ENCODE assay signal across 8 cellular contexts in genomic region chr13:52001120-52001731, GRCh38.
DNase-seq lines count a peak whose midpoint lies in the region; ATAC-seq and TF ChIP-seq lines count a peak whose summit lies in the region.

No MANE protein-coding gene starts in this region.

- peak; percentile 53 for TF ChIP-seq CTCF in KMS-11 (conservative IDR thresholded peaks at IDR 0.05; ENCODE audit: low read depth, low read length)

- H3K36me3 ChIP-seq in KMS-11 (ENCODE audit: insufficient read depth): no peaks in the 10 kb centered on the region

- H4K20me1 ChIP-seq in KMS-11 (ENCODE audit: insufficient read depth): no peaks in the 10 kb centered on the region

- no peak overlapping the region for H3K4me2 ChIP-seq in KMS-11

- peak; percentile 87 for ATAC-seq in GM21526 (IDR thresholded peaks at IDR 0.05; ENCODE audit: low FRiP score, unreplicated experiment)
- peak; percentile 91 for ATAC-seq in SK-N-SH treated with all-trans-retinoic acid at 6 μM for 48 hours

- peaks cover 4% of the 10 kb centered on the region for H3K4me1 ChIP-seq in KMS-11 (ENCODE audit: low read depth, poor library complexity, severe bottlenecking)

- no peak overlapping the region for H3K4me3 ChIP-seq in KMS-11 (IDR thresholded peaks at IDR 0.05; ENCODE audit: insufficient read depth, low read depth, low read length)

- DNase-seq in NCI-H2171 treated with DMSO at 0.1 percent for 48 hours (lab: John Stamatoyannopoulos, UW) (peak; percentile 36), NCI-H2171 (lab: John Stamatoyannopoulos, UW) (no peak), fibroblast of peridontal ligament (ENCODE audit: extremely low read depth) (peak; percentile 64), pons (ENCODE audit: low spot score) (peak; percentile 52), posterior cingulate gyrus (no peak)

- intact Hi-C loops in posterior cingulate gyrus (cut with DNase I): loop anchor here (1.0 to 2.0 kb wide), 2 partner anchors 128 to 194 kb away; partner anchors contain the start of gene NEK5

- no peak overlapping the region for H2AFZ ChIP-seq in KMS-11 (ENCODE audit: low read depth)

- no peak overlapping the region for H3K27ac ChIP-seq in KMS-11

- H3K9ac ChIP-seq in KMS-11: no peak overlapping the region

- H3K27me3 ChIP-seq in KMS-11 (ENCODE audit: insufficient read depth, low read depth): no peaks in the 10 kb centered on the region

- H3K79me2 ChIP-seq in KMS-11 (ENCODE audit: insufficient read depth, low read depth): no peaks in the 10 kb centered on the region

TF ChIP-seq in SK-N-SH treated with all-trans-retinoic acid at 6 μM for 48 hours, 23 proteins besides CTCF, POLR2A, EP300 and RAD21:
- TF ChIP-seq RARB (CRISPR knock-in tag; IDR thresholded peaks at IDR 0.05) (no peak), ZNF8 (CRISPR knock-in tag; IDR thresholded peaks at IDR 0.05) (no peak), ESRRG (CRISPR knock-in tag; IDR thresholded peaks at IDR 0.05) (no peak), SNAI2 (CRISPR knock-in tag; IDR thresholded peaks at IDR 0.05) (no peak), CSRNP3 (CRISPR knock-in tag; IDR thresholded peaks at IDR 0.05) (no peak), CREB5 (CRISPR knock-in tag; IDR thresholded peaks at IDR 0.05; ENCODE audit: low read depth) (no peak)

Comparison
In these comparisons a context has a peak if more than half of its experiments do, and no peak if none do; other contexts are left out.
1. DNase-seq: peak in NCI-H2171 treated with DMSO at 0.1 percent for 48 hours (single experiment), fibroblast of peridontal ligament (single experiment) and pons (single experiment); none in NCI-H2171 (single experiment) and posterior cingulate gyrus (0 of 10).